In the genomic region with DNA sequence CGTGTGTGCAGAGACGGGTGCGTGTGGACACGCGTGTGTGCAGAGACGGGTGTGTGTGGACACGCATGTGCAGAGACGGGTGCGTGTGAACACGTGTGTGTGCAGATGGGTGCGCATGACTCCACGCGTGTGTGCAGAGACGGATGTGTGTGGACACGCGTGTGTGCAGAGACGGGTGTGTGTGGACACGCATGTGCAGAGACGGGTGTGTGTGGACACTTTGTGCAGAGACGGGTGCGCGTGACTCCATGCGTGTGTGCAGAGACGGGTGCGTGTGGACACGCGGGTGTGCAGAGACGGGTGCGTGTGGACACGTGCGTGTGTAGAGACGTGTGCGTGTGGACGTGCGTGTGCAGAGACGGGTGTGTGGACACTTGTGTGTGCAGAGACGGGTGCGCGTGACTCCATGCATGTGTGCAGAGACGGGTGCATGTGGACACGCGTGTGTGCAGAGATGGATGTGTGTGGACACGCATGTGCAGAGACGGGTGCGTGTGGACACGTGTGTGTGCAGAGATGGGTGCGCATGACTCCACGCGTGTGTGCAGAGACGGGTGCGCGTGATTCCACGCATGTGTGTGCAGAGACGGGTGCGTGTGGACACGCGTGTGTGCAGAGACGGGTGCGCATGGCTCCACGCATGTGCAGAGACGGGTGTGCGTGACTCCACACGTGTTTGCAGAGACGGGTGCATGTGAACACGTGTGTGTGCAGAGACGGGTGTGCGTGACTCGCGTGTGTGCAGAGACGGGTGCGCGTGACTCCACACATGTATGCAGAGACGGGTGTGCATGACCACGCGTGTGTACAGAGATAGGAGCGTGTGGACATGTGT, we compare ENCODE assay signal across 2 cellular contexts.
A peak's percentile ranks its signal among the peaks of the same experiment; 100 is the strongest.
TF ChIP-seq lines count a peak whose summit lies in the region.

No MANE protein-coding gene starts in this region.

TF ChIP-seq in HEK293, 187 proteins besides CTCF, POLR2A, EP300 and RAD21:
- no peak for TF ChIP-seq ZNF248 (tag by site-specific recombination; IDR thresholded peaks at IDR 0.05)
- TF ChIP-seq ZBTB8A (tag by site-specific recombination; IDR thresholded peaks at IDR 0.05), result no peak
- TF ChIP-seq, protein P1, sequence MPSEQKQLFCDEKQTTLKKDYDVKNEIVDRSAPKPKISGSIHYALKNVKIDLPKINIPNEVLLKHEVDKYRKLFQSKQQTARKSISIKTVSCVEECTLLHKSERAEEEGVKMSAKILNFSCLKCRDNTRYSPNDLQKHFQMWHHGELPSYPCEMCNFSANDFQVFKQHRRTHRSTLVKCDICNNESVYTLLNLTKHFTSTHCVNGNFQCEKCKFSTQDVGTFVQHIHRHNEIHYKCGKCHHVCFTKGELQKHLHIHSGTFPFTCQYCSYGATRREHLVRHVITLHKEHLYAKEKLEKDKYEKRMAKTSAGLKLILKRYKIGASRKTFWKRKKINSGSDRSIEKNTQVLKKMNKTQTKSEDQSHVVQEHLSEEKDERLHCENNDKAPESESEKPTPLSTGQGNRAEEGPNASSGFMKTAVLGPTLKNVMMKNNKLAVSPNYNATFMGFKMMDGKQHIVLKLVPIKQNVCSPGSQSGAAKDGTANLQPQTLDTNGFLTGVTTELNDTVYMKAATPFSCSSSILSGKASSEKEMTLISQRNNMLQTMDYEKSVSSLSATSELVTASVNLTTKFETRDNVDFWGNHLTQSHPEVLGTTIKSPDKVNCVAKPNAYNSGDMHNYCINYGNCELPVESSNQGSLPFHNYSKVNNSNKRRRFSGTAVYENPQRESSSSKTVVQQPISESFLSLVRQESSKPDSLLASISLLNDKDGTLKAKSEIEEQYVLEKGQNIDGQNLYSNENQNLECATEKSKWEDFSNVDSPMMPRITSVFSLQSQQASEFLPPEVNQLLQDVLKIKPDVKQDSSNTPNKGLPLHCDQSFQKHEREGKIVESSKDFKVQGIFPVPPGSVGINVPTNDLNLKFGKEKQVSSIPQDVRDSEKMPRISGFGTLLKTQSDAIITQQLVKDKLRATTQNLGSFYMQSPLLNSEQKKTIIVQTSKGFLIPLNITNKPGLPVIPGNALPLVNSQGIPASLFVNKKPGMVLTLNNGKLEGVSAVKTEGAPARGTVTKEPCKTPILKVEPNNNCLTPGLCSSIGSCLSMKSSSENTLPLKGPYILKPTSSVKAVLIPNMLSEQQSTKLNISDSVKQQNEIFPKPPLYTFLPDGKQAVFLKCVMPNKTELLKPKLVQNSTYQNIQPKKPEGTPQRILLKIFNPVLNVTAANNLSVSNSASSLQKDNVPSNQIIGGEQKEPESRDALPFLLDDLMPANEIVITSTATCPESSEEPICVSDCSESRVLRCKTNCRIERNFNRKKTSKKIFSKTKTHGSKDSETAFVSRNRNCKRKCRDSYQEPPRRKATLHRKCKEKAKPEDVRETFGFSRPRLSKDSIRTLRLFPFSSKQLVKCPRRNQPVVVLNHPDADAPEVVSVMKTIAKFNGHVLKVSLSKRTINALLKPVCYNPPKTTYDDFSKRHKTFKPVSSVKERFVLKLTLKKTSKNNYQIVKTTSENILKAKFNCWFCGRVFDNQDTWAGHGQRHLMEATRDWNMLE (tag by site-specific recombination; conservative IDR thresholded peaks at IDR 0.05; ENCODE audit: low read depth), result no peak
- no peak for TF ChIP-seq ZNF341 (tag by site-specific recombination; IDR thresholded peaks at IDR 0.05; ENCODE audit: low read depth)
- TF ChIP-seq ZNF530 (tag by site-specific recombination; IDR thresholded peaks at IDR 0.05; ENCODE audit: low read depth), result no peak
- TF ChIP-seq ZNF121 (tag by site-specific recombination; IDR thresholded peaks at IDR 0.05), result no peak
- no peak for TF ChIP-seq RBAK (tag by site-specific recombination; IDR thresholded peaks at IDR 0.05)
- TF ChIP-seq TRIM28 (IDR thresholded peaks at IDR 0.05; ENCODE audit: borderline replicate concordance, low read length), result 0 out of 2 replicates have a peak, but pooled peaks have one; percentile 9

TF ChIP-seq in GM12878, 131 proteins besides CTCF, POLR2A, EP300 and RAD21:
- TF ChIP-seq ATF2 (IDR thresholded peaks at IDR 0.05; ENCODE audit: low read length), result no peak
- TF ChIP-seq NR2C2 (IDR thresholded peaks at IDR 0.05; ENCODE audit: borderline replicate concordance, control insufficient read depth, insufficient read length, low read depth), result peak; percentile 31
